8 cellular contexts compared by ENCODE assay signal in the genomic region with DNA sequence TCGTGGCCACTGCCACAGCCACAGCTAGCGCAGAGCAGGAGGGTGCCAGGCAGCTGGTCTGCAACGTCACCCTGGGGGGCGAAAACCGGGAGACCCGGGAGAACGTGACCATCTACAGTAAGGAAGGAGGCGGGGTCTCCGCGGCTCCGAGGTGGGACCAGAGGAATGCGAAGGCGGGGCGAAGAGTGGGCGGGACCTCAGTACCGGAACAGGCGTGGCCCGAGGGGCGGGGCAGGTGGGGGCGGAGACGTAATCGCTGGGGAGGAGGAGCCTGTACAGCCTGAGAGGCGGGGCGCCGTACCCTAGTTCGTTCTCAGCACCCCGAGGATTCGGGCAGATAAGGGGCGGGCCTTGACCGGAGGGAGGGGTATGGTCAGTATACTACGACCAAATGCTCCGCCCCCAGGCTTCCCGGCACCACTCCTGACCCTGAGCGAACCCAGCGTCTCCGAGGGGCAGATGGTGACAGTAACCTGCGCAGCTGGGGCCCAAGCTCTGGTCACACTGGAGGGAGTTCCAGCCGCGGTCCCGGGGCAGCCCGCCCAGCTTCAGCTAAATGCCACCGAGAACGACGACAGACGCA. TPM values are rescaled to one million over a fixed set of nuclear protein-coding genes. Genes with fewer than 3 reads are reported as not detected.
DNase-seq lines count a peak whose midpoint lies in the region; ATAC-seq and TF ChIP-seq lines count a peak whose summit lies in the region.

No MANE protein-coding gene starts in this region.

- peaks cover 2 to 23% of the 10 kb centered on the region in 2 experiments; a peak in 2 of 4 replicates for H3K36me3 ChIP-seq in HCT116 (ENCODE audit: control insufficient read depth in 1 of 2, insufficient read depth in 2 of 2, low read length in 2 of 2)

- peaks cover 13 to 48% of the 10 kb centered on the region in 2 experiments for H3K4me1 ChIP-seq in HCT116 (ENCODE audit: control insufficient read depth in 1 of 2, insufficient read depth in 2 of 2, low read length in 2 of 2)

- no peak for TF ChIP-seq RAD21 in HCT116 (IDR thresholded peaks at IDR 0.05; ENCODE audit: low read depth)

- peak overlapping the region; percentile 76 for H3K27ac ChIP-seq in HCT116 (ENCODE audit: low read depth, low read length)

- no peak for TF ChIP-seq POLR2A in HCT116 (IDR thresholded peaks at IDR 0.05; ENCODE audit: borderline replicate concordance, extremely low read depth, insufficient read depth, insufficient read length)
- TF ChIP-seq POLR2A in erythroblast (IDR thresholded peaks at IDR 0.05; ENCODE audit: low read length) = no peak

- H2AFZ ChIP-seq in HCT116 (ENCODE audit: low read depth, low read length, poor library complexity, severe bottlenecking) = no peak overlapping the region

- peak overlapping the region; percentile 61 to 94 (median 86) for H3K27ac Mint-ChIP-seq in naive B cell
- H3K27ac Mint-ChIP-seq in stimulated activated naive CD8-positive, alpha-beta T cell treated with anti-CD3 and anti-CD28 coated beads, Interleukin-15, Interleukin-2, amounts not matched to agents 100 ng/mL and 50 ng/mL, for 24 hours = no peak overlapping the region

- H3K9me3 Mint-ChIP-seq in naive B cell = peaks cover 0 to 5% (median 0%) of the 10 kb centered on the region in 7 donors
- H3K9me3 Mint-ChIP-seq in stimulated activated naive CD8-positive, alpha-beta T cell treated with anti-CD3 and anti-CD28 coated beads, Interleukin-15, Interleukin-2, amounts not matched to agents 100 ng/mL and 50 ng/mL, for 24 hours = no peaks in the 10 kb centered on the region

- no peaks in the 10 kb centered on the region for H4K20me1 ChIP-seq in HCT116 (ENCODE audit: insufficient read depth)

- in situ Hi-C loops in G401 (cut with HindIII; ENCODE audit: low sequenced_read_pairs) = no loop called here

- RAD21 ChIA-PET in HCT116 (lab: Charles Lee; ENCODE audit: low non-redundant PET in 1 of 2, low total read pairs in 2 of 2, uncharacterized antibody in 2 of 2, unreplicated experiment in 2 of 2) = no interaction called here

- H3K79me2 ChIP-seq in HCT116 (ENCODE audit: insufficient read depth, low read length) = peaks cover 16% of the 10 kb centered on the region; the same call in 1 of the 2 replicates

- intact Hi-C loops in HCT116 (cut with micrococcal nuclease) = no loop called here

- POLR2A ChIA-PET in HCT116 (lab: Charles Lee) = no interaction called here

- CTCF ChIA-PET in HCT116 (lab: Charles Lee) = interaction anchor here (0.6 kb wide), 1 partner anchor 34 kb away, joined by 4 read pairs; no protein-coding TSS in a partner anchor

- H3K27me3 ChIP-seq in HCT116 (ENCODE audit: insufficient read depth, low read length) = no peaks in the 10 kb centered on the region

- peak overlapping the region; percentile 77 to 91 for H3K4me3 ChIP-seq in HCT116 (replicated peaks in 1 of 2; ENCODE audit: low read depth in 1 of 2, low read length in 2 of 2)

- DNase-seq in COLO829 (ENCODE audit: low spot score) (peak; percentile 84), HCT116 (ENCODE audit: low read depth, low spot score) (peak; percentile 71), NCI-H526 (lab: John Stamatoyannopoulos, UW) (peak; percentile 27 to 79), erythroblast (lab: John Stamatoyannopoulos, UW) (peak; percentile 94 to 97), naive B cell (no peak), G401 (ENCODE audit: low spot score) (no peak)
- peak; percentile 68 for DNase-seq in activated CD8-positive, alpha-beta memory T cell treated with anti-CD3 and anti-CD28 coated beads, Interleukin-2, amount 50 U/mL, for 4 hours

- BruUV-seq in HCT116 (replicated peaks; lab: Mats Ljungman, UMichigan) = no TSS peak

- no peaks in the 10 kb centered on the region for H3K9me2 ChIP-seq in HCT116 (ENCODE audit: insufficient read depth)

- H3K9me3 ChIP-seq in HCT116 (ENCODE audit: control insufficient read depth in 1 of 2, insufficient read depth in 1 of 2, low read depth in 1 of 2, low read length in 2 of 2) = no peaks in the 10 kb centered on the region

- ATAC-seq in HCT116 = peak; percentile 45
- peak; percentile 23 for ATAC-seq in naive B cell (ENCODE audit: low read depth in 2 of 2)

- peak overlapping the region; percentile 100 for H3K4me2 ChIP-seq in HCT116 (ENCODE audit: low read length)

- peaks cover 48 to 70% (median 66%) of the 10 kb centered on the region in 3 donors for H3K4me1 Mint-ChIP-seq in naive B cell
- H3K4me1 Mint-ChIP-seq in stimulated activated naive CD8-positive, alpha-beta T cell treated with anti-CD3 and anti-CD28 coated beads, Interleukin-15, Interleukin-2, amounts not matched to agents 100 ng/mL and 50 ng/mL, for 24 hours (ENCODE audit: low read depth) = peaks cover 67% of the 10 kb centered on the region

- H3K36me3 Mint-ChIP-seq in naive B cell = peaks cover 0 to 8% of the 10 kb centered on the region in 2 donors
- no peaks in the 10 kb centered on the region for H3K36me3 Mint-ChIP-seq in stimulated activated naive CD8-positive, alpha-beta T cell treated with anti-CD3 and anti-CD28 coated beads, Interleukin-15, Interleukin-2, amounts not matched to agents 100 ng/mL and 50 ng/mL, for 24 hours (ENCODE audit: low read depth)

- peaks cover 42 to 87% (median 56%) of the 10 kb centered on the region in 3 donors for H3K27me3 Mint-ChIP-seq in naive B cell
- peaks cover 66% of the 10 kb centered on the region for H3K27me3 Mint-ChIP-seq in stimulated activated naive CD8-positive, alpha-beta T cell treated with anti-CD3 and anti-CD28 coated beads, Interleukin-15, Interleukin-2, amounts not matched to agents 100 ng/mL and 50 ng/mL, for 24 hours

- peak overlapping the region; percentile 76 to 93 (median 86) for H3K4me3 Mint-ChIP-seq in naive B cell
- peak overlapping the region; percentile 72 for H3K4me3 Mint-ChIP-seq in stimulated activated naive CD8-positive, alpha-beta T cell treated with anti-CD3 and anti-CD28 coated beads, Interleukin-15, Interleukin-2, amounts not matched to agents 100 ng/mL and 50 ng/mL, for 24 hours

- H3K9ac ChIP-seq in HCT116 (ENCODE audit: low read length) = peak overlapping the region; percentile 94

- TF ChIP-seq CTCF in HCT116 (IDR thresholded peaks at IDR 0.05 in 2 of 3, conservative IDR thresholded peaks at IDR 0.05 in 1 of 3; ENCODE audit: borderline replicate concordance in 1 of 3, insufficient read depth in 1 of 3, low read depth in 2 of 3, low read length in 2 of 3) = no peak

TF ChIP-seq in HCT116, 20 proteins besides CTCF, POLR2A, EP300 and RAD21:
- TF ChIP-seq EGR1 (IDR thresholded peaks at IDR 0.05; ENCODE audit: low read depth) (peak; percentile 79), POLR2AphosphoS5 (IDR thresholded peaks at IDR 0.05; ENCODE audit: low read depth, low read length) (peak; percentile 50), CBX3 (IDR thresholded peaks at IDR 0.05; ENCODE audit: low read depth) (no peak)

RNA-seq across cellular contexts. Expression of a gene that starts 2.5 kb away (rescaled TPM):
- total RNA-seq in HCT116 (2021; ENCODE audit: unreplicated experiment) = 53.9 TPM
- polyA plus RNA-seq in HCT116 (2012) = 24.7 and 25.2 TPM in 2 replicates
- polyA plus RNA-seq in naive B cell (ENCODE audit: low read depth in 6 of 6) = not detected
- total RNA-seq in G401 (2014; rRNA removed; shearing (Covaris generic)) = 13.2 and 14.8 TPM in 2 replicates

RNA-seq across cellular contexts. Expression of a gene that starts 5.5 kb away (rescaled TPM):
- not detected for total RNA-seq in HCT116 (2021; ENCODE audit: unreplicated experiment)
- not detected in 2 replicates for polyA plus RNA-seq in HCT116 (2012)
- polyA plus RNA-seq in naive B cell (ENCODE audit: low read depth in 6 of 6) = not detected
- total RNA-seq in G401 (2014; rRNA removed; shearing (Covaris generic)) = 2.4 and 7.1 TPM in 2 replicates

RNA-seq across cellular contexts. Expression of a gene that starts 17.3 kb away (rescaled TPM):
- 5.0 TPM for total RNA-seq in HCT116 (2021; ENCODE audit: unreplicated experiment)
- polyA plus RNA-seq in HCT116 (2012) = 1.7 and 2.6 TPM in 2 replicates
- under 1 TPM in 2 of 6 donors, not detected in 4; 0.73 to 0.86 TPM for polyA plus RNA-seq in naive B cell (ENCODE audit: low read depth in 6 of 6)
- 0.55 and 1.6 TPM in 2 replicates for total RNA-seq in G401 (2014; rRNA removed; shearing (Covaris generic))

RNA-seq across cellular contexts. Expression of a gene that starts 21.4 kb away (rescaled TPM):
- total RNA-seq in HCT116 (2021; ENCODE audit: unreplicated experiment) = 5.0 TPM
- polyA plus RNA-seq in HCT116 (2012) = 4.9 and 5.8 TPM in 2 replicates
- polyA plus RNA-seq in naive B cell (ENCODE audit: low read depth in 6 of 6) = 1 to 10 TPM in 5 of 6 donors, not detected in 1; 2.5 to 4.9 (median 3.8) TPM
- total RNA-seq in G401 (2014; rRNA removed; shearing (Covaris generic)) = 14.5 and 16.9 TPM in 2 replicates

RNA-seq across cellular contexts. Expression of a gene that starts 23.5 kb away (rescaled TPM):
- 21.0 TPM for total RNA-seq in HCT116 (2021; ENCODE audit: unreplicated experiment)
- polyA plus RNA-seq in HCT116 (2012) = 20.2 and 21.5 TPM in 2 replicates
- 10 to 100 TPM; 12.9 to 36.6 (median 15.5) TPM for polyA plus RNA-seq in naive B cell (ENCODE audit: low read depth in 6 of 6)
- total RNA-seq in G401 (2014; rRNA removed; shearing (Covaris generic)) = 25.2 and 26.2 TPM in 2 replicates

Comparison
In these comparisons a context has a peak if more than half of its experiments do, and no peak if none do; other contexts are left out.
1. DNase-seq: peak in COLO829 (single experiment), HCT116 (single experiment), NCI-H526 (2 of 2), activated CD8-positive, alpha-beta memory T cell treated with anti-CD3 and anti-CD28 coated beads, Interleukin-2, amount 50 U/mL, for 4 hours (single experiment) and erythroblast (2 of 2); none in naive B cell (single experiment) and G401 (single experiment).